In the genomic region with DNA sequence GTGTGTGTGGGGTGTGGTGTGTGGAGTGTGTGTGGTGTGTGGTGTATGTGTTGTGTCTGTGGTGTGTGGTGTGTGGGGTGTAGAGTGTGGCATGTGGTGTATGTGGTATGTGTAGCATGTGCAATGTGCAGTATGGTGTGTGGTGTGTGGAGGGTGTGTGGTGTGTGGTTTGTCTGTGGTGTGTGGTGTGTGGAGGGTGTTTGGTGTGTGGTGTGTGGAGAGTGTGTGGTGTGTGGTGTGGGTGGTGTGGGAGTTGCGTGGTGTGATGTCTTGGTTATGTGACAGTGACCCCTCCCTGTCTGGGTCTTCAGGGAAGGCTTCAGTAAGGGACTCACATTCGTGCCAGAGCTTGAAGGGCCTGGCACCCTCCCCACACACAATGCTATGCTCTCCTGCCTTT, we compare ENCODE assay signal across 17 cellular contexts.
DNase-seq lines count a peak whose midpoint lies in the region; ATAC-seq and TF ChIP-seq lines count a peak whose summit lies in the region.
"Had no signal": no experiment of that assay in that cellular context is flagged by ENCODE, and none has a peak within 500 bp of the region (broad histone marks: within the 10 kb centered on the region; RNA-seq: fewer than 3 reads in every experiment).

No MANE protein-coding gene starts in this region.

- no peak for TF ChIP-seq POLR2A in vagina (IDR thresholded peaks at IDR 0.05)

- no peaks in the 10 kb centered on the region for H3K27me3 Mint-ChIP-seq in H9 (ENCODE audit: low read depth)
- H3K27me3 Mint-ChIP-seq in natural killer cell treated with Interleukin-12 subunit alpha and Interleukin-12 subunit beta and Interleukin-15 and Interleukin-18, amount 100 ng/mL, for 72 hours = no peaks in the 10 kb centered on the region

- no peaks in the 10 kb centered on the region for H3K23me2 ChIP-seq in H9 (ENCODE audit: insufficient read length, low read depth, low read length, poor library complexity, severe bottlenecking)

- H3K36me3 ChIP-seq in vagina (no peaks in the 10 kb centered on the region), ascending aorta (no peaks in the 10 kb centered on the region)
- H3K36me3 ChIP-seq: MG63 had no signal

- no peak overlapping the region for H3K9ac ChIP-seq in H9 (ENCODE audit: extremely low read depth, insufficient read length, low read length)
- H3K9ac ChIP-seq: SK-N-SH had no signal

- intact Hi-C loops in vagina (cut with DNase I) (no loop called here), ascending aorta (cut with DNase I) (no loop called here)

- no peak overlapping the region for H3K4me3 Mint-ChIP-seq in H9
- no peak overlapping the region for H3K4me3 Mint-ChIP-seq in natural killer cell treated with Interleukin-12 subunit alpha and Interleukin-12 subunit beta and Interleukin-15 and Interleukin-18, amount 100 ng/mL, for 72 hours

- no peak overlapping the region for H3K56ac ChIP-seq in H9 (ENCODE audit: insufficient read length, low read depth, low read length)

- H2BK20ac ChIP-seq in H9 (ENCODE audit: low read depth, low read length, poor library complexity, severe bottlenecking) = no peak overlapping the region

- peaks cover 3 to 7% of the 10 kb centered on the region in 2 experiments for H3K4me1 Mint-ChIP-seq in H9
- H3K4me1 Mint-ChIP-seq in natural killer cell treated with Interleukin-12 subunit alpha and Interleukin-12 subunit beta and Interleukin-15 and Interleukin-18, amount 100 ng/mL, for 72 hours (ENCODE audit: low read depth in 2 of 2) = no peaks in the 10 kb centered on the region

- no peaks in the 10 kb centered on the region; a peak in 1 of 7 replicates for H3K36me3 Mint-ChIP-seq in H9 (ENCODE audit: insufficient read depth in 1 of 3, low read depth in 3 of 3)
- peaks cover 4% of the 10 kb centered on the region for H3K36me3 Mint-ChIP-seq in natural killer cell treated with Interleukin-12 subunit alpha and Interleukin-12 subunit beta and Interleukin-15 and Interleukin-18, amount 100 ng/mL, for 72 hours

- H4K8ac ChIP-seq in H9 (replicated peaks; ENCODE audit: insufficient read length, low read depth, low read length) = no peak overlapping the region

- H4K5ac ChIP-seq in H9 (ENCODE audit: insufficient read length, low read depth, low read length) = no peak overlapping the region

- peak; percentile 8 for DNase-seq in AG08396 (ENCODE audit: low spot score)
- DNase-seq in H9 = no peak
- DNase-seq in fibroblast of gingiva (ENCODE audit: low read depth) = peak; percentile 1
- DNase-seq in natural killer cell treated with Interleukin-12 subunit alpha and Interleukin-12 subunit beta and Interleukin-15 and Interleukin-18, amount 100 ng/mL, for 72 hours (ENCODE audit: low spot score) = no peak
- DNase-seq in vagina (ENCODE audit: extremely low spot score in 2 of 2) = no peak
- no peak for DNase-seq in EL
- DNase-seq in ascending aorta (ENCODE audit: low spot score in 2 of 2) = no peak
- no peak for DNase-seq in inferior parietal cortex (ENCODE audit: extremely low spot score)
- DNase-seq: Calu3, DMS79, GDM1, MG63, NCI-H1105 treated with DMSO at 0.1 percent for 48 hours, NCI-H2029, NCI-H524, SK-N-SH had no signal

- no peak overlapping the region for H3K14ac ChIP-seq in H9 (ENCODE audit: insufficient read depth, low read length)

- H3K4ac ChIP-seq in H9 (ENCODE audit: low read depth, low read length) = no peak overlapping the region

- H3K4me1 ChIP-seq in H9 (ENCODE audit: insufficient read depth, low read length) = no peaks in the 10 kb centered on the region
- H3K4me1 ChIP-seq in vagina = no peaks in the 10 kb centered on the region
- H3K4me1 ChIP-seq in ascending aorta = no peaks in the 10 kb centered on the region
- H3K4me1 ChIP-seq: A549 had no signal

- no peaks in the 10 kb centered on the region for H3K79me1 ChIP-seq in H9 (ENCODE audit: insufficient read depth, low read depth, low read length, poor library complexity, severe bottlenecking)

- H2BK15ac ChIP-seq in H9 (ENCODE audit: low read depth, low read length) = no peak overlapping the region

- no peak overlapping the region for H2BK12ac ChIP-seq in H9 (ENCODE audit: insufficient read length, low read depth, low read length)

- no peak for TF ChIP-seq CTCF in H9 (conservative IDR thresholded peaks at IDR 0.05)
- TF ChIP-seq CTCF in vagina (IDR thresholded peaks at IDR 0.05) = no peak
- TF ChIP-seq CTCF in ascending aorta (IDR thresholded peaks at IDR 0.05) = no peak

- ATAC-seq in natural killer cell treated with Interleukin-12 subunit alpha and Interleukin-12 subunit beta and Interleukin-15 and Interleukin-18, amount 100 ng/mL, for 72 hours = peak; percentile 45 to 63

- no peaks in the 10 kb centered on the region for H4K20me1 ChIP-seq in H9 (ENCODE audit: control insufficient read depth, insufficient read depth, insufficient read length)

- no peak overlapping the region for H3K4me2 ChIP-seq in H9 (ENCODE audit: insufficient read depth, insufficient read length, low read length)
- H3K4me2 ChIP-seq: A549, SK-N-SH had no signal

- H2AK5ac ChIP-seq in H9 (ENCODE audit: insufficient read length, low read length) = no peak overlapping the region

- no peak overlapping the region for H2BK120ac ChIP-seq in H9 (ENCODE audit: low read depth, low read length, poor library complexity, severe bottlenecking)

- H2AFZ ChIP-seq in H9 (ENCODE audit: low read length) = no peak overlapping the region

- H3K9me3 ChIP-seq in H9 (ENCODE audit: control insufficient read depth, low read depth, low read length) (no peaks in the 10 kb centered on the region), vagina (no peaks in the 10 kb centered on the region), ascending aorta (no peaks in the 10 kb centered on the region)
- H3K9me3 ChIP-seq: MG63, SK-N-SH had no signal

- no peaks in the 10 kb centered on the region for H3K27me3 ChIP-seq in H9 (ENCODE audit: insufficient read depth, low read length)
- H3K27me3 ChIP-seq in vagina = no peaks in the 10 kb centered on the region
- H3K27me3 ChIP-seq in ascending aorta = no peaks in the 10 kb centered on the region
- H3K27me3 ChIP-seq: MG63 had no signal

- WGBS in H9 (ENCODE audit: extremely low coverage, insufficient read length, low lambda C conversion rate) = no CpG with 5 or more reads among the region's 2 CpGs

- H3K27ac ChIP-seq in H9 (ENCODE audit: insufficient read length, low read depth, low read length) = no peak overlapping the region
- H3K27ac ChIP-seq in vagina = no peak overlapping the region
- no peak overlapping the region for H3K27ac ChIP-seq in ascending aorta
- H3K27ac ChIP-seq: A549 had no signal

- no peaks in the 10 kb centered on the region for H3K79me2 ChIP-seq in H9 (ENCODE audit: insufficient read depth, low read length)

- H3K4me3 ChIP-seq in vagina (no peak overlapping the region), ascending aorta (no peak overlapping the region)
- H3K4me3 ChIP-seq: A549, MG63 had no signal

- H3T11ph ChIP-seq in H9 (ENCODE audit: low read length) = no peak overlapping the region

- no peaks in the 10 kb centered on the region for H3K9me3 Mint-ChIP-seq in H9
- H3K9me3 Mint-ChIP-seq in natural killer cell treated with Interleukin-12 subunit alpha and Interleukin-12 subunit beta and Interleukin-15 and Interleukin-18, amount 100 ng/mL, for 72 hours = peaks cover 12% of the 10 kb centered on the region

- no peak overlapping the region for H3K27ac Mint-ChIP-seq in H9
- no peak overlapping the region for H3K27ac Mint-ChIP-seq in natural killer cell treated with Interleukin-12 subunit alpha and Interleukin-12 subunit beta and Interleukin-15 and Interleukin-18, amount 100 ng/mL, for 72 hours

- no peak overlapping the region for H4K91ac ChIP-seq in H9 (ENCODE audit: insufficient read length, low read depth, low read length)

- H3K18ac ChIP-seq in H9 (ENCODE audit: insufficient read length, low read depth, low read length) = peak overlapping the region; percentile 4

- no peak overlapping the region for H2BK5ac ChIP-seq in H9 (ENCODE audit: insufficient read length, low read length)

- H3K23ac ChIP-seq in H9 (ENCODE audit: insufficient read length, low read depth, low read length) = no peak overlapping the region

Comparison
In these comparisons a context has a peak if more than half of its experiments do, and no peak if none do; other contexts are left out.
1. DNase-seq: peak in AG08396 (single experiment) and fibroblast of gingiva (single experiment); none in H9 (single experiment), natural killer cell treated with Interleukin-12 subunit alpha and Interleukin-12 subunit beta and Interleukin-15 and Interleukin-18, amount 100 ng/mL, for 72 hours (single experiment), vagina (0 of 2), EL (single experiment), ascending aorta (0 of 2) and inferior parietal cortex (single experiment).